ENCODE assay signal across 8 cellular contexts in genomic region chr5:77631166-77631582, GRCh38. TPM values are rescaled to one million over a fixed set of nuclear protein-coding genes. Genes with fewer than 3 reads are reported as not detected.
DNase-seq lines count a peak whose midpoint lies in the region; ATAC-seq, FAIRE-seq and TF ChIP-seq lines count a peak whose summit lies in the region.

No MANE protein-coding gene starts in this region.

- peak overlapping the region; percentile 66 for H3K4me3 ChIP-seq in DOHH2 (ENCODE audit: low read length)
- H3K4me3 ChIP-seq in Karpas-422 (ENCODE audit: low read length), result peak overlapping the region; percentile 76
- H3K4me3 ChIP-seq in keratinocyte (ENCODE audit: control insufficient read depth in 2 of 3, extremely low read depth in 1 of 3, insufficient read depth in 2 of 3, low read depth in 1 of 3, low read length in 3 of 3), result peak overlapping the region in 1 of 3 experiments; percentile 23

- TF ChIP-seq CTCF in DOHH2 (IDR thresholded peaks at IDR 0.05; ENCODE audit: low read depth, low read length, poor library complexity, severe bottlenecking), result no peak
- TF ChIP-seq CTCF in keratinocyte (optimal IDR thresholded peaks at IDR 0.05 in 1 of 3, IDR thresholded peaks at IDR 0.05 in 1 of 3, conservative IDR thresholded peaks at IDR 0.05 in 1 of 3; ENCODE audit: extremely low read depth in 1 of 3, insufficient read depth in 2 of 3, low read length in 3 of 3), result no peak

- H3F3A ChIP-seq in DOHH2 (ENCODE audit: control insufficient read depth, insufficient read depth), result no peaks in the 10 kb centered on the region

- H3K9me1 ChIP-seq in keratinocyte (ENCODE audit: control insufficient read depth, extremely low read depth, insufficient read depth, low read length), result no peaks in the 10 kb centered on the region

- H4K20me1 ChIP-seq in DOHH2 (ENCODE audit: control insufficient read depth, insufficient read depth, low read depth, low read length) (no peaks in the 10 kb centered on the region), Karpas-422 (ENCODE audit: insufficient read depth, low read depth, low read length) (no peaks in the 10 kb centered on the region), keratinocyte (ENCODE audit: control insufficient read depth, extremely low read depth, insufficient read depth, low read length) (peaks cover 5% of the 10 kb centered on the region)

- H3K27me3 ChIP-seq in DOHH2 (ENCODE audit: control insufficient read depth, low read length) (peaks cover 38% of the 10 kb centered on the region), Karpas-422 (ENCODE audit: low read length) (no peaks in the 10 kb centered on the region), keratinocyte (ENCODE audit: control insufficient read depth, extremely low read depth, insufficient read depth, low read length) (peaks cover 77% of the 10 kb centered on the region)

- no peaks in the 10 kb centered on the region for H3K9me3 ChIP-seq in DOHH2 (ENCODE audit: control insufficient read depth, insufficient read depth, low read length)
- H3K9me3 ChIP-seq in Karpas-422 (ENCODE audit: low read length), result no peaks in the 10 kb centered on the region
- H3K9me3 ChIP-seq in keratinocyte (ENCODE audit: control insufficient read depth, low read depth, low read length), result peaks cover 2% of the 10 kb centered on the region

- H3K36me3 ChIP-seq in DOHH2 (ENCODE audit: control insufficient read depth, low read length) (no peaks in the 10 kb centered on the region), Karpas-422 (ENCODE audit: insufficient read depth, low read length) (no peaks in the 10 kb centered on the region), keratinocyte (ENCODE audit: control insufficient read depth in 2 of 2, extremely low read depth in 1 of 2, insufficient read depth in 2 of 2, low read length in 2 of 2) (no peaks in the 10 kb centered on the region)

- no peaks in the 10 kb centered on the region for H3K79me2 ChIP-seq in DOHH2 (ENCODE audit: control insufficient read depth, low read length)
- H3K79me2 ChIP-seq in Karpas-422 (ENCODE audit: low read length), result no peaks in the 10 kb centered on the region
- H3K79me2 ChIP-seq in keratinocyte (ENCODE audit: control insufficient read depth, insufficient read depth, low read length), result no peaks in the 10 kb centered on the region

- peak overlapping the region; percentile 74 for H3K9ac ChIP-seq in Karpas-422 (ENCODE audit: low read length)
- no peak overlapping the region for H3K9ac ChIP-seq in keratinocyte (ENCODE audit: control insufficient read depth, extremely low read depth, insufficient read depth, low read length)

- DNase-seq in Karpas-422 (no peak), keratinocyte (ENCODE audit: low read depth, low spot score) (no peak), LoVo (ENCODE audit: low spot score) (no peak), COLO668 (lab: John Stamatoyannopoulos, UW; ENCODE audit: unreplicated experiment) (no peak), hypothalamus (lab: John Stamatoyannopoulos, UW) (no peak)
- DNase-seq in activated CD8-positive, alpha-beta memory T cell treated with anti-CD3 and anti-CD28 coated beads for 24 hours, result no peak

- dilution Hi-C loops in keratinocyte (cut with MboI; ENCODE audit: extremely low pct_ligation_motif_present, low sequenced_read_pairs), result no loop called here

- H3K4me1 ChIP-seq in DOHH2 (ENCODE audit: control insufficient read depth, low read length), result peaks cover 9% of the 10 kb centered on the region; the same call in 1 of the 2 replicates
- H3K4me1 ChIP-seq in Karpas-422 (ENCODE audit: low read length), result peaks cover 14% of the 10 kb centered on the region
- peaks cover 3% of the 10 kb centered on the region for H3K4me1 ChIP-seq in keratinocyte (ENCODE audit: control insufficient read depth, extremely low read depth, insufficient read depth, low read length)

- no peak overlapping the region for H3K27ac ChIP-seq in DOHH2 (ENCODE audit: low read depth, low read length)
- H3K27ac ChIP-seq in Karpas-422 (ENCODE audit: low read length), result no peak overlapping the region
- H3K27ac ChIP-seq in keratinocyte (ENCODE audit: control insufficient read depth, insufficient read depth, low read length), result no peak overlapping the region

- H2AFZ ChIP-seq in Karpas-422 (ENCODE audit: low read length) (peak overlapping the region; percentile 72), keratinocyte (ENCODE audit: control insufficient read depth, low read length) (no peak overlapping the region)

- H3K9me2 ChIP-seq in DOHH2 (replicated peaks; ENCODE audit: control insufficient read depth, low read length), result no peaks in the 10 kb centered on the region
- H3K9me2 ChIP-seq in Karpas-422 (replicated peaks; ENCODE audit: insufficient read depth, low read length), result no peaks in the 10 kb centered on the region

- H3K4me2 ChIP-seq in DOHH2 (ENCODE audit: low read length) (peak overlapping the region; percentile 64), Karpas-422 (ENCODE audit: low read depth, low read length, poor library complexity, severe bottlenecking) (peak overlapping the region; percentile 73), keratinocyte (ENCODE audit: control insufficient read depth, extremely low read depth, insufficient read depth, low read depth, low read length) (peak overlapping the region; percentile 48)

- FAIRE-seq in keratinocyte (lab: Jason Lieb, UNC), result no peak

- peak; percentile 42 for ATAC-seq in GM21515 (IDR thresholded peaks at IDR 0.05; ENCODE audit: unreplicated experiment)

RNA-seq across cellular contexts. Expression of gene OTP, which starts 7.3 kb away (rescaled TPM):
- total RNA-seq in Karpas-422 (2014; rRNA removed; shearing (Covaris generic); ENCODE audit: low replicate concordance), result not detected in 2 replicates
- polyA plus RNA-seq in keratinocyte, result not detected in 3 replicates
- polyA plus RNA-seq in keratinocyte (2011; ENCODE audit: low read depth), result not detected
- not detected in 2 replicates for polyA plus RNA-seq in keratinocyte (2011; cell fraction: cytosol; rRNA removed)
- not detected in 2 replicates for polyA plus RNA-seq in keratinocyte (2011; cell fraction: nucleus; rRNA removed)
- polyA plus RNA-seq in keratinocyte (2012; ENCODE audit: low replicate concordance), result not detected in 2 replicates
- not detected in 3 replicates for polyA minus RNA-seq in keratinocyte
- polyA minus RNA-seq in keratinocyte (2011; cell fraction: cytosol; rRNA and poly(A)+ RNA removed), result not detected
- not detected in 2 replicates for polyA minus RNA-seq in keratinocyte (2011; cell fraction: nucleus; rRNA and poly(A)+ RNA removed)
